ENCODE assay signal across 11 cellular contexts in genomic region chr19:49564616-49565045, GRCh38. TPM values are rescaled to one million over a fixed set of nuclear protein-coding genes. Genes with fewer than 3 reads are reported as not detected.
DNase-seq lines count a peak whose midpoint lies in the region; ATAC-seq lines count a peak whose summit lies in the region.
"Had no signal": no experiment of that assay in that cellular context is flagged by ENCODE, and none has a peak within 500 bp of the region (broad histone marks: within the 10 kb centered on the region; RNA-seq: fewer than 3 reads in every experiment).

No MANE protein-coding gene starts in this region.

- peak; percentile 61 for ATAC-seq in left colon
- ATAC-seq: A549 had no signal

- intact Hi-C loops in left colon (cut with DNase I, micrococcal nuclease): no loop called here

- peak; percentile 45 for DNase-seq in activated T-cell treated with anti-CD3 and anti-CD28 coated beads for 48 hours (ENCODE audit: low read depth)
- no peak for DNase-seq in activated T-cell treated with anti-CD3 and anti-CD28 coated beads for 4 hours
- DNase-seq in activated T-cell treated with anti-CD3 and anti-CD28 coated beads, Interleukin-2, amount 50 U/mL, for 48 hours: peak; percentile 61 to 65
- peak; percentile 34 to 57 for DNase-seq in left colon
- DNase-seq in stimulated activated naive CD4-positive, alpha-beta T cell treated with Interleukin-2 at 50 U/mL for 16 hours (lab: John Stamatoyannopoulos, UW): peak; percentile 62
- DNase-seq in NCI-H526 (lab: John Stamatoyannopoulos, UW): no peak
- no peak for DNase-seq in OCI-M2 (lab: John Stamatoyannopoulos, UW; ENCODE audit: unreplicated experiment)
- DNase-seq in cortex of kidney (lab: John Stamatoyannopoulos, UW): no peak
- DNase-seq: erythroblast, NCI-H1048 had no signal

RNA-seq across cellular contexts. Expression of gene NOSIP, which starts 15.7 kb away (rescaled TPM):
- total RNA-seq in left colon: 10 to 100 TPM; 62.8 to 66.4 TPM

RNA-seq across cellular contexts. Expression of gene PRRG2, which starts 16.5 kb away (rescaled TPM):
- total RNA-seq in left colon: 10 to 100 TPM; 22.4 to 26.1 TPM

RNA-seq across cellular contexts. Expression of gene PRR12, which starts 26.4 kb away (rescaled TPM):
- 10 to 100 TPM; 20.5 to 26.4 TPM for total RNA-seq in left colon

RNA-seq across cellular contexts. Expression of gene RCN3, which starts 36.8 kb away (rescaled TPM):
- total RNA-seq in left colon: 10 to 100 TPM; 18.2 to 21.7 TPM

RNA-seq across cellular contexts. Expression of gene FCGRT, which starts 52.2 kb away (rescaled TPM):
- total RNA-seq in left colon: 100 to 1,000 TPM; 411 to 508 TPM

Comparison
In these comparisons a context has a peak if more than half of its experiments do, and no peak if none do; other contexts are left out.
1. DNase-seq: peak in activated T-cell treated with anti-CD3 and anti-CD28 coated beads for 48 hours (single experiment), activated T-cell treated with anti-CD3 and anti-CD28 coated beads, Interleukin-2, amount 50 U/mL, for 48 hours (2 of 2), left colon (2 of 2) and stimulated activated naive CD4-positive, alpha-beta T cell treated with Interleukin-2 at 50 U/mL for 16 hours (single experiment); none in activated T-cell treated with anti-CD3 and anti-CD28 coated beads for 4 hours (single experiment), NCI-H526 (0 of 2), OCI-M2 (single experiment) and cortex of kidney (single experiment).